Comparison of ENCODE assay signal across 1 cellular context in genomic region chr9:132783006-132783405, GRCh38.
TF ChIP-seq lines count a peak whose summit lies in the region.

No MANE protein-coding gene starts in this region.

TF ChIP-seq in GM23338, 12 proteins besides CTCF, POLR2A, EP300 and RAD21 (continued from another document):
- no peak for TF ChIP-seq CREB1 (CRISPR knock-in tag; IDR thresholded peaks at IDR 0.05; ENCODE audit: low read depth)
